Comparison of ENCODE assay signal across 1 cellular context in the genomic region with DNA sequence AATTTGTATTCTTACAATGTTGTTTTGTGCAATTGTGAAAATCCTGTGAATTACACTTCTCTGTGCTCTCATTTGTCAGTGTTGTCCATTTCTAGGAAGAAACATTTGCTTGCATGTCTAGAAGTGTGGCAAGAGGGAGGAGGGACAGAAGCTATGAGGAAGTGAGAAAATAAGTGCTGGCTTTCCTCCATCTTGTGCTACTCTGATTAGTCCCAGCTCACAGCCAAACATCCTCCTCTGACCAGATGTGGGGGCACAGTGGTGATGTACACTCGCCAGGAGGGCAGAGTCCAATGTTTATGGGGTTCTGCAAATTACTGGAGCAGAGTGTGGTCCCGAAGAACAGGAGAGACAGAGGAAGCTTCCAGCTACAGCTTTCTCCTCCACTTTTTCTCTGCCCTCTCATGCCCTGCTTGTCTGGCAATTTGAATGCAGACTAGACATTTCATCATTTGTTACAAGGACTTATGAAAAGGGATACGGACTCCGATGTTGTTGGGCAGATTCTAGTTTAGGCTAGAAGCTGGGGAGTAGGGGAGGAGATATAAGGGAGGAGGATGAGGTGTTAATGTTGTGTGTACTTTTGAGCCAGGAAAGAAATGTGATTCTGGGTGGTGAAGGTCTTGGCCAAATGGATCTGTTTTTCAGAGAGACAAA.
A peak's percentile ranks its signal among the peaks of the same experiment; 100 is the strongest.
TF ChIP-seq lines count a peak whose summit lies in the region.

No MANE protein-coding gene starts in this region.

TF ChIP-seq in GM12878, 131 proteins besides CTCF, POLR2A, EP300 and RAD21 (continued from another document):
- TF ChIP-seq, protein P1, sequence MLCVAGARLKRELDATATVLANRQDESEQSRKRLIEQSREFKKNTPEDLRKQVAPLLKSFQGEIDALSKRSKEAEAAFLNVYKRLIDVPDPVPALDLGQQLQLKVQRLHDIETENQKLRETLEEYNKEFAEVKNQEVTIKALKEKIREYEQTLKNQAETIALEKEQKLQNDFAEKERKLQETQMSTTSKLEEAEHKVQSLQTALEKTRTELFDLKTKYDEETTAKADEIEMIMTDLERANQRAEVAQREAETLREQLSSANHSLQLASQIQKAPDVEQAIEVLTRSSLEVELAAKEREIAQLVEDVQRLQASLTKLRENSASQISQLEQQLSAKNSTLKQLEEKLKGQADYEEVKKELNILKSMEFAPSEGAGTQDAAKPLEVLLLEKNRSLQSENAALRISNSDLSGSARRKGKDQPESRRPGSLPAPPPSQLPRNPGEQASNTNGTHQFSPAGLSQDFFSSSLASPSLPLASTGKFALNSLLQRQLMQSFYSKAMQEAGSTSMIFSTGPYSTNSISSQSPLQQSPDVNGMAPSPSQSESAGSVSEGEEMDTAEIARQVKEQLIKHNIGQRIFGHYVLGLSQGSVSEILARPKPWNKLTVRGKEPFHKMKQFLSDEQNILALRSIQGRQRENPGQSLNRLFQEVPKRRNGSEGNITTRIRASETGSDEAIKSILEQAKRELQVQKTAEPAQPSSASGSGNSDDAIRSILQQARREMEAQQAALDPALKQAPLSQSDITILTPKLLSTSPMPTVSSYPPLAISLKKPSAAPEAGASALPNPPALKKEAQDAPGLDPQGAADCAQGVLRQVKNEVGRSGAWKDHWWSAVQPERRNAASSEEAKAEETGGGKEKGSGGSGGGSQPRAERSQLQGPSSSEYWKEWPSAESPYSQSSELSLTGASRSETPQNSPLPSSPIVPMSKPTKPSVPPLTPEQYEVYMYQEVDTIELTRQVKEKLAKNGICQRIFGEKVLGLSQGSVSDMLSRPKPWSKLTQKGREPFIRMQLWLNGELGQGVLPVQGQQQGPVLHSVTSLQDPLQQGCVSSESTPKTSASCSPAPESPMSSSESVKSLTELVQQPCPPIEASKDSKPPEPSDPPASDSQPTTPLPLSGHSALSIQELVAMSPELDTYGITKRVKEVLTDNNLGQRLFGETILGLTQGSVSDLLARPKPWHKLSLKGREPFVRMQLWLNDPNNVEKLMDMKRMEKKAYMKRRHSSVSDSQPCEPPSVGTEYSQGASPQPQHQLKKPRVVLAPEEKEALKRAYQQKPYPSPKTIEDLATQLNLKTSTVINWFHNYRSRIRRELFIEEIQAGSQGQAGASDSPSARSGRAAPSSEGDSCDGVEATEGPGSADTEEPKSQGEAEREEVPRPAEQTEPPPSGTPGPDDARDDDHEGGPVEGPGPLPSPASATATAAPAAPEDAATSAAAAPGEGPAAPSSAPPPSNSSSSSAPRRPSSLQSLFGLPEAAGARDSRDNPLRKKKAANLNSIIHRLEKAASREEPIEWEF (IDR thresholded peaks at IDR 0.05; ENCODE audit: insufficient replicate concordance, low read depth, low read length) = no peak
- TF ChIP-seq, protein P2, sequence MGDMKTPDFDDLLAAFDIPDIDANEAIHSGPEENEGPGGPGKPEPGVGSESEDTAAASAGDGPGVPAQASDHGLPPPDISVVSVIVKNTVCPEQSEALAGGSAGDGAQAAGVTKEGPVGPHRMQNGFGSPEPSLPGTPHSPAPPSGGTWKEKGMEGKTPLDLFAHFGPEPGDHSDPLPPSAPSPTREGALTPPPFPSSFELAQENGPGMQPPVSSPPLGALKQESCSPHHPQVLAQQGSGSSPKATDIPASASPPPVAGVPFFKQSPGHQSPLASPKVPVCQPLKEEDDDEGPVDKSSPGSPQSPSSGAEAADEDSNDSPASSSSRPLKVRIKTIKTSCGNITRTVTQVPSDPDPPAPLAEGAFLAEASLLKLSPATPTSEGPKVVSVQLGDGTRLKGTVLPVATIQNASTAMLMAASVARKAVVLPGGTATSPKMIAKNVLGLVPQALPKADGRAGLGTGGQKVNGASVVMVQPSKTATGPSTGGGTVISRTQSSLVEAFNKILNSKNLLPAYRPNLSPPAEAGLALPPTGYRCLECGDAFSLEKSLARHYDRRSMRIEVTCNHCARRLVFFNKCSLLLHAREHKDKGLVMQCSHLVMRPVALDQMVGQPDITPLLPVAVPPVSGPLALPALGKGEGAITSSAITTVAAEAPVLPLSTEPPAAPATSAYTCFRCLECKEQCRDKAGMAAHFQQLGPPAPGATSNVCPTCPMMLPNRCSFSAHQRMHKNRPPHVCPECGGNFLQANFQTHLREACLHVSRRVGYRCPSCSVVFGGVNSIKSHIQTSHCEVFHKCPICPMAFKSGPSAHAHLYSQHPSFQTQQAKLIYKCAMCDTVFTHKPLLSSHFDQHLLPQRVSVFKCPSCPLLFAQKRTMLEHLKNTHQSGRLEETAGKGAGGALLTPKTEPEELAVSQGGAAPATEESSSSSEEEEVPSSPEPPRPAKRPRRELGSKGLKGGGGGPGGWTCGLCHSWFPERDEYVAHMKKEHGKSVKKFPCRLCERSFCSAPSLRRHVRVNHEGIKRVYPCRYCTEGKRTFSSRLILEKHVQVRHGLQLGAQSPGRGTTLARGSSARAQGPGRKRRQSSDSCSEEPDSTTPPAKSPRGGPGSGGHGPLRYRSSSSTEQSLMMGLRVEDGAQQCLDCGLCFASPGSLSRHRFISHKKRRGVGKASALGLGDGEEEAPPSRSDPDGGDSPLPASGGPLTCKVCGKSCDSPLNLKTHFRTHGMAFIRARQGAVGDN (IDR thresholded peaks at IDR 0.05) = peak; percentile 40; the same call in 1 of the 2 replicates
- TF ChIP-seq, protein P3, sequence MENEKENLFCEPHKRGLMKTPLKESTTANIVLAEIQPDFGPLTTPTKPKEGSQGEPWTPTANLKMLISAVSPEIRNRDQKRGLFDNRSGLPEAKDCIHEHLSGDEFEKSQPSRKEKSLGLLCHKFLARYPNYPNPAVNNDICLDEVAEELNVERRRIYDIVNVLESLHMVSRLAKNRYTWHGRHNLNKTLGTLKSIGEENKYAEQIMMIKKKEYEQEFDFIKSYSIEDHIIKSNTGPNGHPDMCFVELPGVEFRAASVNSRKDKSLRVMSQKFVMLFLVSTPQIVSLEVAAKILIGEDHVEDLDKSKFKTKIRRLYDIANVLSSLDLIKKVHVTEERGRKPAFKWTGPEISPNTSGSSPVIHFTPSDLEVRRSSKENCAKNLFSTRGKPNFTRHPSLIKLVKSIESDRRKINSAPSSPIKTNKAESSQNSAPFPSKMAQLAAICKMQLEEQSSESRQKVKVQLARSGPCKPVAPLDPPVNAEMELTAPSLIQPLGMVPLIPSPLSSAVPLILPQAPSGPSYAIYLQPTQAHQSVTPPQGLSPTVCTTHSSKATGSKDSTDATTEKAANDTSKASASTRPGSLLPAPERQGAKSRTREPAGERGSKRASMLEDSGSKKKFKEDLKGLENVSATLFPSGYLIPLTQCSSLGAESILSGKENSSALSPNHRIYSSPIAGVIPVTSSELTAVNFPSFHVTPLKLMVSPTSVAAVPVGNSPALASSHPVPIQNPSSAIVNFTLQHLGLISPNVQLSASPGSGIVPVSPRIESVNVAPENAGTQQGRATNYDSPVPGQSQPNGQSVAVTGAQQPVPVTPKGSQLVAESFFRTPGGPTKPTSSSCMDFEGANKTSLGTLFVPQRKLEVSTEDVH (IDR thresholded peaks at IDR 0.05; ENCODE audit: low read depth, partially characterized antibody) = no peak
- TF ChIP-seq YY1 (IDR thresholded peaks at IDR 0.05; ENCODE audit: low read depth, low read length) (peak; percentile 82), DPF2 (IDR thresholded peaks at IDR 0.05) (peak; percentile 60), TAF1 (IDR thresholded peaks at IDR 0.05; ENCODE audit: borderline replicate concordance, low read depth, low read length) (no peak), CREB1 (IDR thresholded peaks at IDR 0.05; ENCODE audit: low read depth) (no peak), IKZF1 (conservative IDR thresholded peaks at IDR 0.05) (0 out of 2 replicates have a peak, but pooled peaks have one; percentile 29), PML (IDR thresholded peaks at IDR 0.05; ENCODE audit: low read length) (no peak), STAT1 (conservative IDR thresholded peaks at IDR 0.05) (no peak)
- TF ChIP-seq, protein P4, sequence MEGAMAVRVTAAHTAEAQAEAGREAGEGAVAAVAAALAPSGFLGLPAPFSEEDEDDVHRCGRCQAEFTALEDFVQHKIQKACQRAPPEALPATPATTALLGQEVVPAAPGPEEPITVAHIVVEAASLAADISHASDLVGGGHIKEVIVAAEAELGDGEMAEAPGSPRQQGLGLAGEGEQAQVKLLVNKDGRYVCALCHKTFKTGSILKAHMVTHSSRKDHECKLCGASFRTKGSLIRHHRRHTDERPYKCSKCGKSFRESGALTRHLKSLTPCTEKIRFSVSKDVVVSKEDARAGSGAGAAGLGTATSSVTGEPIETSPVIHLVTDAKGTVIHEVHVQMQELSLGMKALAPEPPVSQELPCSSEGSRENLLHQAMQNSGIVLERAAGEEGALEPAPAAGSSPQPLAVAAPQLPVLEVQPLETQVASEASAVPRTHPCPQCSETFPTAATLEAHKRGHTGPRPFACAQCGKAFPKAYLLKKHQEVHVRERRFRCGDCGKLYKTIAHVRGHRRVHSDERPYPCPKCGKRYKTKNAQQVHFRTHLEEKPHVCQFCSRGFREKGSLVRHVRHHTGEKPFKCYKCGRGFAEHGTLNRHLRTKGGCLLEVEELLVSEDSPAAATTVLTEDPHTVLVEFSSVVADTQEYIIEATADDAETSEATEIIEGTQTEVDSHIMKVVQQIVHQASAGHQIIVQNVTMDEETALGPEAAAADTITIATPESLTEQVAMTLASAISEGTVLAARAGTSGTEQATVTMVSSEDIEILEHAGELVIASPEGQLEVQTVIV (IDR thresholded peaks at IDR 0.05; ENCODE audit: borderline replicate concordance, partially characterized antibody) = no peak
TF ChIP-seq in GM12878: peak in this region for 8.
